In the genomic region with DNA sequence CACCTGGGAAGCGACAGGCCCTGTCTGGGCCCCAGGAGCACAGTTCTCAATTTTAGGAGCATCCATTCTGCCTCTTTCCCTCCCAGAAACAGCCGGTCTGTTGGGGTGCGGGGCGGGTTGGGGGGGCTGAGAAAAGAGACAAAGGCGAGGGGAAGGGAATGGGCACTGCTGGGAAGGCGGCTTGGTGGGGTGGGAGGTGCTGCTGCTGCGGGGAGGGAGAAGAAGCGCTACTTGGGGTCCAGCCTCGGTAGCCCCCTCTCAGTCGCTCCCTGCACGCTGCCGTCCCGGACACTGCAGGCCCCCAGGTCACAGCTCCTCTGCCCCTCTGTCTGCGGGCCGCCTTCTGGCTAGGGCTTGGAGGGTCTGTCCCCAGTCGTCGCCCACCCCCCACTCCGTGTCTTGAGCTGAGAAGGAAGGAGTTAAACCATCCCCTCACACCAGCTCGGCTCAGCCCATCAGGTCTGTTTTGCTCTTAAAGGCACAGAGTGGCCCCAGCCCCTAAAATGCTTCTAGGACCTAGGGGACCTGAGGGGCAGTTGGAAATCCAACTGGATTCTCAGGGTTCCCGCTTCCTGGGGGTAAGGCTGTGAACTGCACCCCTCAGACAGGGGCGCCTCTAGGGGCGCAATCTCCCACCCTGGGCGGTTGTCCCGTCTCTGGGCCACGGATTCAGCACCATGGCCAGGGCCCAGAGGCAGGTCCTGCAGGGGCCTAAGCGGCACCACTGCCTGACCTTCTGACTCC, we compare ENCODE assay signal across 1 cellular context.
TF ChIP-seq lines count a peak whose summit lies in the region.

No MANE protein-coding gene starts in this region.

TF ChIP-seq in HepG2, 621 proteins besides CTCF, POLR2A, EP300 and RAD21 (continued from another document and continues in another):
- TF ChIP-seq, protein P1, sequence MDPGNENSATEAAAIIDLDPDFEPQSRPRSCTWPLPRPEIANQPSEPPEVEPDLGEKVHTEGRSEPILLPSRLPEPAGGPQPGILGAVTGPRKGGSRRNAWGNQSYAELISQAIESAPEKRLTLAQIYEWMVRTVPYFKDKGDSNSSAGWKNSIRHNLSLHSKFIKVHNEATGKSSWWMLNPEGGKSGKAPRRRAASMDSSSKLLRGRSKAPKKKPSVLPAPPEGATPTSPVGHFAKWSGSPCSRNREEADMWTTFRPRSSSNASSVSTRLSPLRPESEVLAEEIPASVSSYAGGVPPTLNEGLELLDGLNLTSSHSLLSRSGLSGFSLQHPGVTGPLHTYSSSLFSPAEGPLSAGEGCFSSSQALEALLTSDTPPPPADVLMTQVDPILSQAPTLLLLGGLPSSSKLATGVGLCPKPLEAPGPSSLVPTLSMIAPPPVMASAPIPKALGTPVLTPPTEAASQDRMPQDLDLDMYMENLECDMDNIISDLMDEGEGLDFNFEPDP (CRISPR knock-in tag; conservative IDR thresholded peaks at IDR 0.05), result 0 out of 2 replicates have a peak, but pooled peaks have one; percentile 59
- peak; percentile 98 for TF ChIP-seq HDAC2 (CRISPR knock-in tag; IDR thresholded peaks at IDR 0.05)
- TF ChIP-seq HIVEP1 (CRISPR knock-in tag; IDR thresholded peaks at IDR 0.05), result peak; percentile 85
- no peak for TF ChIP-seq POLR2AphosphoS5 (IDR thresholded peaks at IDR 0.05; ENCODE audit: low read depth, low read length)
- TF ChIP-seq, protein P2, sequence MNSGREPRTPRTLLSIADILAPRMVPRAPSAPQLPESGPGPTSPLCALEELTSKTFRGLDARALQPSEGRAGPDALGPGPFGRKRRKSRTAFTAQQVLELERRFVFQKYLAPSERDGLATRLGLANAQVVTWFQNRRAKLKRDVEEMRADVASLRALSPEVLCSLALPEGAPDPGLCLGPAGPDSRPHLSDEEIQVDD (CRISPR knock-in tag; IDR thresholded peaks at IDR 0.05; ENCODE audit: borderline replicate concordance), result peak; percentile 97; the same call in 1 of the 2 replicates
- TF ChIP-seq, protein P3, sequence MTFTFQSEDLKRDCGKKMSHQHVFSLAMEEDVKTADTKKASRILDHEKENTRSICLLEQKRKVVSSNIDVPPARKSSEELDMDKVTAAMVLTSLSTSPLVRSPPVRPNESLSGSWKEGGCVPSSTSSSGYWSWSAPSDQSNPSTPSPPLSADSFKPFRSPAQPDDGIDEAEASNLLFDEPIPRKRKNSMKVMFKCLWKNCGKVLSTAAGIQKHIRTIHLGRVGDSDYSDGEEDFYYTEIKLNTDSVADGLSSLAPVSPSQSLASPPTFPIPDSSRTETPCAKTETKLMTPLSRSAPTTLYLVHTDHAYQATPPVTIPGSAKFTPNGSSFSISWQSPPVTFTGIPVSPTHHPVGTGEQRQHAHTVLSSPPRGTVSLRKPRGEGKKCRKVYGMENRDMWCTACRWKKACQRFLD (CRISPR knock-in tag; IDR thresholded peaks at IDR 0.05; ENCODE audit: borderline replicate concordance), result peak; percentile 98
- peak; percentile 84 for TF ChIP-seq ZNF777 (CRISPR knock-in tag; IDR thresholded peaks at IDR 0.05)
- peak; percentile 85 for TF ChIP-seq TEAD3 (CRISPR knock-in tag; optimal IDR thresholded peaks at IDR 0.05; ENCODE audit: borderline replicate concordance)
- no peak for TF ChIP-seq TCF7L2 (IDR thresholded peaks at IDR 0.05; ENCODE audit: low read depth, low read length)
- peak; percentile 77; the same call in 1 of the 2 replicates for TF ChIP-seq ETV5 (CRISPR knock-in tag; IDR thresholded peaks at IDR 0.05; ENCODE audit: borderline replicate concordance)
- TF ChIP-seq, protein P4, sequence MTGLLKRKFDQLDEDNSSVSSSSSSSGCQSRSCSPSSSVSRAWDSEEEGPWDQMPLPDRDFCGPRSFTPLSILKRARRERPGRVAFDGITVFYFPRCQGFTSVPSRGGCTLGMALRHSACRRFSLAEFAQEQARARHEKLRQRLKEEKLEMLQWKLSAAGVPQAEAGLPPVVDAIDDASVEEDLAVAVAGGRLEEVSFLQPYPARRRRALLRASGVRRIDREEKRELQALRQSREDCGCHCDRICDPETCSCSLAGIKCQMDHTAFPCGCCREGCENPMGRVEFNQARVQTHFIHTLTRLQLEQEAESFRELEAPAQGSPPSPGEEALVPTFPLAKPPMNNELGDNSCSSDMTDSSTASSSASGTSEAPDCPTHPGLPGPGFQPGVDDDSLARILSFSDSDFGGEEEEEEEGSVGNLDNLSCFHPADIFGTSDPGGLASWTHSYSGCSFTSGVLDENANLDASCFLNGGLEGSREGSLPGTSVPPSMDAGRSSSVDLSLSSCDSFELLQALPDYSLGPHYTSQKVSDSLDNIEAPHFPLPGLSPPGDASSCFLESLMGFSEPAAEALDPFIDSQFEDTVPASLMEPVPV (CRISPR knock-in tag; IDR thresholded peaks at IDR 0.05), result peak; percentile 79; the same call in 1 of the 2 replicates
- TF ChIP-seq SETDB1 (CRISPR knock-in tag; IDR thresholded peaks at IDR 0.05; ENCODE audit: borderline replicate concordance), result no peak
- TF ChIP-seq ETV6 (CRISPR knock-in tag; conservative IDR thresholded peaks at IDR 0.05), result peak; percentile 99
- TF ChIP-seq, protein P5, sequence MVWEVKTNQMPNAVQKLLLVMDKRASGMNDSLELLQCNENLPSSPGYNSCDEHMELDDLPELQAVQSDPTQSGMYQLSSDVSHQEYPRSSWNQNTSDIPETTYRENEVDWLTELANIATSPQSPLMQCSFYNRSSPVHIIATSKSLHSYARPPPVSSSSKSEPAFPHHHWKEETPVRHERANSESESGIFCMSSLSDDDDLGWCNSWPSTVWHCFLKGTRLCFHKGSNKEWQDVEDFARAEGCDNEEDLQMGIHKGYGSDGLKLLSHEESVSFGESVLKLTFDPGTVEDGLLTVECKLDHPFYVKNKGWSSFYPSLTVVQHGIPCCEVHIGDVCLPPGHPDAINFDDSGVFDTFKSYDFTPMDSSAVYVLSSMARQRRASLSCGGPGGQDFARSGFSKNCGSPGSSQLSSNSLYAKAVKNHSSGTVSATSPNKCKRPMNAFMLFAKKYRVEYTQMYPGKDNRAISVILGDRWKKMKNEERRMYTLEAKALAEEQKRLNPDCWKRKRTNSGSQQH (CRISPR knock-in tag; IDR thresholded peaks at IDR 0.05; ENCODE audit: low read depth), result peak; percentile 98
- TF ChIP-seq ZC3H13 (CRISPR knock-in tag; IDR thresholded peaks at IDR 0.05), result peak; percentile 59; the same call in 1 of the 2 replicates
- peak; percentile 45 for TF ChIP-seq HNRNPLL (IDR thresholded peaks at IDR 0.05; ENCODE audit: low read depth, low read length, poor library complexity, severe bottlenecking)
- TF ChIP-seq, protein P6, sequence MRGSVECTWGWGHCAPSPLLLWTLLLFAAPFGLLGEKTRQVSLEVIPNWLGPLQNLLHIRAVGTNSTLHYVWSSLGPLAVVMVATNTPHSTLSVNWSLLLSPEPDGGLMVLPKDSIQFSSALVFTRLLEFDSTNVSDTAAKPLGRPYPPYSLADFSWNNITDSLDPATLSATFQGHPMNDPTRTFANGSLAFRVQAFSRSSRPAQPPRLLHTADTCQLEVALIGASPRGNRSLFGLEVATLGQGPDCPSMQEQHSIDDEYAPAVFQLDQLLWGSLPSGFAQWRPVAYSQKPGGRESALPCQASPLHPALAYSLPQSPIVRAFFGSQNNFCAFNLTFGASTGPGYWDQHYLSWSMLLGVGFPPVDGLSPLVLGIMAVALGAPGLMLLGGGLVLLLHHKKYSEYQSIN (CRISPR knock-in tag; IDR thresholded peaks at IDR 0.05; ENCODE audit: borderline replicate concordance), result peak; percentile 84; the same call in 1 of the 2 replicates
- no peak; the same call in 1 of the 2 replicates for TF ChIP-seq AHDC1 (CRISPR knock-in tag; IDR thresholded peaks at IDR 0.05; ENCODE audit: borderline replicate concordance)
- TF ChIP-seq ATF5 (CRISPR knock-in tag; IDR thresholded peaks at IDR 0.05; ENCODE audit: low read depth), result peak; percentile 98
- TF ChIP-seq ZNF446 (CRISPR knock-in tag; IDR thresholded peaks at IDR 0.05), result peak; percentile 98
- TF ChIP-seq, protein P7, sequence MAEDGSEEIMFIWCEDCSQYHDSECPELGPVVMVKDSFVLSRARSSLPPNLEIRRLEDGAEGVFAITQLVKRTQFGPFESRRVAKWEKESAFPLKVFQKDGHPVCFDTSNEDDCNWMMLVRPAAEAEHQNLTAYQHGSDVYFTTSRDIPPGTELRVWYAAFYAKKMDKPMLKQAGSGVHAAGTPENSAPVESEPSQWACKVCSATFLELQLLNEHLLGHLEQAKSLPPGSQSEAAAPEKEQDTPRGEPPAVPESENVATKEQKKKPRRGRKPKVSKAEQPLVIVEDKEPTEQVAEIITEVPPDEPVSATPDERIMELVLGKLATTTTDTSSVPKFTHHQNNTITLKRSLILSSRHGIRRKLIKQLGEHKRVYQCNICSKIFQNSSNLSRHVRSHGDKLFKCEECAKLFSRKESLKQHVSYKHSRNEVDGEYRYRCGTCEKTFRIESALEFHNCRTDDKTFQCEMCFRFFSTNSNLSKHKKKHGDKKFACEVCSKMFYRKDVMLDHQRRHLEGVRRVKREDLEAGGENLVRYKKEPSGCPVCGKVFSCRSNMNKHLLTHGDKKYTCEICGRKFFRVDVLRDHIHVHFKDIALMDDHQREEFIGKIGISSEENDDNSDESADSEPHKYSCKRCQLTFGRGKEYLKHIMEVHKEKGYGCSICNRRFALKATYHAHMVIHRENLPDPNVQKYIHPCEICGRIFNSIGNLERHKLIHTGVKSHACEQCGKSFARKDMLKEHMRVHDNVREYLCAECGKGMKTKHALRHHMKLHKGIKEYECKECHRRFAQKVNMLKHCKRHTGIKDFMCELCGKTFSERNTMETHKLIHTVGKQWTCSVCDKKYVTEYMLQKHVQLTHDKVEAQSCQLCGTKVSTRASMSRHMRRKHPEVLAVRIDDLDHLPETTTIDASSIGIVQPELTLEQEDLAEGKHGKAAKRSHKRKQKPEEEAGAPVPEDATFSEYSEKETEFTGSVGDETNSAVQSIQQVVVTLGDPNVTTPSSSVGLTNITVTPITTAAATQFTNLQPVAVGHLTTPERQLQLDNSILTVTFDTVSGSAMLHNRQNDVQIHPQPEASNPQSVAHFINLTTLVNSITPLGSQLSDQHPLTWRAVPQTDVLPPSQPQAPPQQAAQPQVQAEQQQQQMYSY (CRISPR knock-in tag; IDR thresholded peaks at IDR 0.05), result peak; percentile 87
- TF ChIP-seq ARID3A (IDR thresholded peaks at IDR 0.05; ENCODE audit: low read depth, low read length), result no peak
- TF ChIP-seq TEAD2 (CRISPR knock-in tag; IDR thresholded peaks at IDR 0.05), result peak; percentile 89; the same call in 1 of the 2 replicates
- peak; percentile 98 for TF ChIP-seq XBP1 (CRISPR knock-in tag; IDR thresholded peaks at IDR 0.05)
- TF ChIP-seq ARHGAP35 (CRISPR knock-in tag; IDR thresholded peaks at IDR 0.05; ENCODE audit: borderline replicate concordance), result peak; percentile 96
- no peak for TF ChIP-seq MBNL3 (CRISPR knock-in tag; conservative IDR thresholded peaks at IDR 0.05)
- TF ChIP-seq ZNF652 (CRISPR knock-in tag; IDR thresholded peaks at IDR 0.05; ENCODE audit: borderline replicate concordance, low read depth), result no peak
- TF ChIP-seq FIP1L1 (IDR thresholded peaks at IDR 0.05; ENCODE audit: borderline replicate concordance, insufficient read depth, low read depth, low read length), result no peak
- TF ChIP-seq IKZF5 (CRISPR knock-in tag; IDR thresholded peaks at IDR 0.05), result peak; percentile 98
- 0 out of 2 replicates have a peak, but pooled peaks have one; percentile 90 for TF ChIP-seq ZNF224 (CRISPR knock-in tag; IDR thresholded peaks at IDR 0.05)
